In genomic region chr11:105046898-105047579, GRCh38 we compare ENCODE assay signal across 10 cellular contexts. TPM values are rescaled to one million over a fixed set of nuclear protein-coding genes. Genes with fewer than 3 reads are reported as not detected.
DNase-seq lines count a peak whose midpoint lies in the region; ATAC-seq, FAIRE-seq and TF ChIP-seq lines count a peak whose summit lies in the region.
"Had no signal": no experiment of that assay in that cellular context is flagged by ENCODE, and none has a peak within 500 bp of the region (broad histone marks: within the 10 kb centered on the region; RNA-seq: fewer than 3 reads in every experiment).

No MANE protein-coding gene starts in this region.

- H3K4me1 ChIP-seq in trophoblast cell (ENCODE audit: control insufficient read depth in 1 of 2, insufficient read depth in 2 of 2, low read length in 2 of 2) (no peaks in the 10 kb centered on the region), BE2C (no peaks in the 10 kb centered on the region)
- H3K4me1 ChIP-seq: body of pancreas, parathyroid adenoma had no signal

- BruUV-seq in Calu3 (replicated peaks; lab: Mats Ljungman, UMichigan) = no TSS peak

- CTCF ChIA-PET in Calu3 (lab: Charles Lee) = no interaction called here

- H3K4me3 ChIP-seq in fibroblast of pulmonary artery (replicated peaks; ENCODE audit: low read depth, low read length) = peak overlapping the region; percentile 4
- no peak overlapping the region for H3K4me3 ChIP-seq in trophoblast cell (ENCODE audit: low read depth, low read length)
- H3K4me3 ChIP-seq in BE2C (ENCODE audit: low read depth, low read length) = no peak overlapping the region
- H3K4me3 ChIP-seq: body of pancreas had no signal

- H3K4me1 Mint-ChIP-seq in Calu3 (ENCODE audit: low read depth, unreplicated experiment) = peaks cover 27% of the 10 kb centered on the region

- H2BK5ac ChIP-seq in trophoblast cell (ENCODE audit: low read depth, low read length, poor library complexity) = no peak overlapping the region

- no peak overlapping the region for H3K9ac ChIP-seq in trophoblast cell (ENCODE audit: low read length)
- H3K9ac ChIP-seq: parathyroid adenoma had no signal

- no peak overlapping the region for H2AFZ ChIP-seq in trophoblast cell (ENCODE audit: insufficient read depth, low read length, poor library complexity)
- H2AFZ ChIP-seq: parathyroid adenoma had no signal

- peak; percentile 27 for FAIRE-seq in RCC 7860 (lab: Jason Lieb, UNC)

- TF ChIP-seq CTCF in Calu3 (IDR thresholded peaks at IDR 0.05; ENCODE audit: unreplicated experiment) (no peak), fibroblast of pulmonary artery (IDR thresholded peaks at IDR 0.05; ENCODE audit: low read length, missing control alignments) (no peak), BE2C (IDR thresholded peaks at IDR 0.05; ENCODE audit: low read depth, low read length) (no peak)

- H4K12ac ChIP-seq in trophoblast cell (ENCODE audit: low read depth, low read length) = no peak overlapping the region

- no peaks in the 10 kb centered on the region for H3K27me3 ChIP-seq in trophoblast cell (ENCODE audit: insufficient read depth, low read length)
- H3K27me3 ChIP-seq in BE2C = no peaks in the 10 kb centered on the region
- H3K27me3 ChIP-seq: body of pancreas had no signal

- peaks cover 5% of the 10 kb centered on the region for H3K36me3 Mint-ChIP-seq in Calu3 (ENCODE audit: insufficient read depth, unreplicated experiment)

- intact Hi-C loops in Calu3 (cut with micrococcal nuclease; ENCODE audit: unreplicated experiment) = no loop called here

- H3K27me3 Mint-ChIP-seq in Calu3 (ENCODE audit: unreplicated experiment) = no peaks in the 10 kb centered on the region

- no peak overlapping the region for H3K4ac ChIP-seq in trophoblast cell (ENCODE audit: low read depth, low read length)

- no peak overlapping the region for H2AK5ac ChIP-seq in trophoblast cell (ENCODE audit: low read length)

- peak; percentile 35 for DNase-seq in Calu3
- DNase-seq in RCC 7860 (ENCODE audit: low spot score) = peak; percentile 57
- DNase-seq in fibroblast of pulmonary artery (ENCODE audit: low read depth) = peak; percentile 98
- peak; percentile 23 to 60 for DNase-seq in trophoblast cell
- DNase-seq in DMS 273 treated with DMSO at 0.1 percent for 48 hours (lab: John Stamatoyannopoulos, UW) = no peak
- DNase-seq in BE2C = no peak
- no peak for DNase-seq in stimulated activated naive CD4-positive, alpha-beta T cell (lab: John Stamatoyannopoulos, UW)

- H2BK12ac ChIP-seq in trophoblast cell (ENCODE audit: low read length) = no peak overlapping the region

- H3K4me3 Mint-ChIP-seq in Calu3 (ENCODE audit: low read depth, unreplicated experiment) = no peak overlapping the region

- no peaks in the 10 kb centered on the region for H3K79me2 ChIP-seq in trophoblast cell (ENCODE audit: control insufficient read depth, insufficient read depth, low read length, poor library complexity)
- H3K79me2 ChIP-seq: parathyroid adenoma had no signal

- no peak overlapping the region for H3K23ac ChIP-seq in trophoblast cell (ENCODE audit: low read length)

- H4K8ac ChIP-seq in trophoblast cell (ENCODE audit: low read depth, low read length) = no peak overlapping the region

- H3K79me1 ChIP-seq in trophoblast cell (ENCODE audit: low read length) = no peaks in the 10 kb centered on the region

- no peak overlapping the region for H2BK120ac ChIP-seq in trophoblast cell (ENCODE audit: insufficient read depth, low read length, poor library complexity)

- no peak overlapping the region for H3K18ac ChIP-seq in trophoblast cell (ENCODE audit: low read length)

- ATAC-seq in HG03039 (IDR thresholded peaks at IDR 0.05; ENCODE audit: unreplicated experiment) = no peak
- ATAC-seq: body of pancreas had no signal

- WGBS in trophoblast cell (ENCODE audit: extremely low coverage, insufficient coverage, insufficient read length) = no CpG with 5 or more reads among the region's 8 CpGs

- no peak overlapping the region for H3K4me2 ChIP-seq in trophoblast cell (ENCODE audit: low read length)

- no peaks in the 10 kb centered on the region for H3K9me3 Mint-ChIP-seq in Calu3 (ENCODE audit: low read depth, unreplicated experiment)

- H3K9me3 ChIP-seq in trophoblast cell (ENCODE audit: insufficient read depth, low read depth, low read length) = no peaks in the 10 kb centered on the region
- H3K9me3 ChIP-seq in BE2C = no peaks in the 10 kb centered on the region; the same call in 1 of the 2 replicates
- H3K9me3 ChIP-seq: body of pancreas had no signal

- peak overlapping the region; percentile 72 for H3K27ac ChIP-seq in trophoblast cell (ENCODE audit: low read depth, low read length)
- H3K27ac ChIP-seq: body of pancreas, parathyroid adenoma had no signal

- no peak overlapping the region for H4K91ac ChIP-seq in trophoblast cell (ENCODE audit: low read depth, low read length)

- H3K14ac ChIP-seq in trophoblast cell (ENCODE audit: low read length) = no peak overlapping the region

- H3K36me3 ChIP-seq in trophoblast cell (ENCODE audit: control insufficient read depth in 1 of 2, insufficient read depth in 2 of 2, low read length in 2 of 2) (peaks cover 0 to 1% of the 10 kb centered on the region in 2 experiments), BE2C (no peaks in the 10 kb centered on the region)

- H3K27ac Mint-ChIP-seq in Calu3 (ENCODE audit: unreplicated experiment) = no peak overlapping the region

RNA-seq across cellular contexts. Expression of gene CARD16, which starts 1.9 kb away (rescaled TPM):
- total RNA-seq in Calu3 (2022) = 8.8 and 13.0 TPM in 2 replicates
- 1.4 TPM in 2 replicates for polyA plus RNA-seq in trophoblast cell (2013)
- not detected for polyA plus RNA-seq in BE2C (2012; ENCODE audit: insufficient read depth, insufficient read length, low read depth)

RNA-seq across cellular contexts. Expression of gene CASP1, which starts 12.1 kb away (rescaled TPM):
- total RNA-seq in Calu3 (2022) = 10.1 and 13.5 TPM in 2 replicates
- polyA plus RNA-seq in trophoblast cell (2013) = 0.18 TPM in 1 of 2 replicates, not detected in the other
- not detected for polyA plus RNA-seq in BE2C (2012; ENCODE audit: insufficient read depth, insufficient read length, low read depth)

RNA-seq across cellular contexts. Expression of gene CASP5, which starts 24.1 kb away (rescaled TPM):
- not detected in 2 replicates for total RNA-seq in Calu3 (2022)
- 0.05 TPM in 1 of 2 replicates, not detected in the other for polyA plus RNA-seq in trophoblast cell (2013)
- polyA plus RNA-seq in BE2C (2012; ENCODE audit: insufficient read depth, insufficient read length, low read depth) = not detected
- total RNA-seq: body of pancreas had no signal

Comparison
In these comparisons a context has a peak if more than half of its experiments do, and no peak if none do; other contexts are left out.
1. DNase-seq: peak in Calu3 (single experiment), RCC 7860 (single experiment), fibroblast of pulmonary artery (single experiment) and trophoblast cell (2 of 2); none in DMS 273 treated with DMSO at 0.1 percent for 48 hours (single experiment), BE2C (single experiment) and stimulated activated naive CD4-positive, alpha-beta T cell (0 of 6).